ENCODE assay signal across 9 cellular contexts in the genomic region with DNA sequence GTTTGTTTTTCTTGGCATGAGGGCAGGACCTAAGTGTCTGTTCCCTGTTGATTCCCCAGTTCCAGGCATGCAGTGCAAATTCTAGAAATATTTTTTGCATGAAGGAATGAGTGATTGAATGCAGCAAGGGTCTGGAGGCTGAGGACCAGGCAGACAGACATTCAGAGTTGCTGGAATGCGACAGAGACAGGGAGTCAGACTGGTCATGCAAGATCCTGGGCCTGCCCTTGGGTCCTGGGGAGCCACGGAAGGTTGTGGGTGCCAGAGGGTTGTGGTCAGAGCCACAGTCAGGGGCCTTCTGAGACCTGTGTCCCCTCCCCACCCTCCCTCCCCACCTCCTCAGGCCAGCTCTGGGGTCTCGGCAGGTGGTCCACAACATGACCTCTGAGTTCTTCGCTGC. TPM values are rescaled to one million over a fixed set of nuclear protein-coding genes. Genes with fewer than 3 reads are reported as not detected.
"Had no signal": no experiment of that assay in that cellular context is flagged by ENCODE, and none has a peak within 500 bp of the region (broad histone marks: within the 10 kb centered on the region; RNA-seq: fewer than 3 reads in every experiment).

No MANE protein-coding gene starts in this region.

RNA-seq across cellular contexts. Expression of a gene that starts 1.6 kb away (rescaled TPM):
- total RNA-seq: LHCN-M2, MCF 10A, NCI-H460, OCI-LY7, PC-9, Right ventricle myocardium inferior, RPMI7951, SJCRH30, SK-MEL-5 had no signal
